19 cellular contexts compared by ENCODE assay signal in genomic region chr1:64499966-64500365, GRCh38. TPM values are rescaled to one million over a fixed set of nuclear protein-coding genes. Genes with fewer than 3 reads are reported as not detected.
DNase-seq lines count a peak whose midpoint lies in the region; FAIRE-seq and TF ChIP-seq lines count a peak whose summit lies in the region.
"Had no signal": no experiment of that assay in that cellular context is flagged by ENCODE, and none has a peak within 500 bp of the region (broad histone marks: within the 10 kb centered on the region; RNA-seq: fewer than 3 reads in every experiment).

No MANE protein-coding gene starts in this region.

- peaks cover 43% of the 10 kb centered on the region for H3K4me1 ChIP-seq in SJCRH30

- H3K36me3 ChIP-seq in SJCRH30: no peaks in the 10 kb centered on the region
- H3K36me3 ChIP-seq: BLaER1 treated with 17β-estradiol and CSF1 and Interleukin-3, amounts not matched to agents 10 nM and 100 nM; heart left ventricle had no signal

- no peak overlapping the region for H3K4me3 Mint-ChIP-seq in Calu3 (ENCODE audit: low read depth, unreplicated experiment)

- H3K27me3 Mint-ChIP-seq in Calu3 (ENCODE audit: unreplicated experiment): no peaks in the 10 kb centered on the region
- H3K27me3 Mint-ChIP-seq: progenitor cell of endocrine pancreas had no signal

- H3K27ac Mint-ChIP-seq in Calu3 (ENCODE audit: unreplicated experiment): no peak overlapping the region
- H3K27ac Mint-ChIP-seq: progenitor cell of endocrine pancreas had no signal

- intact Hi-C loops in Calu3 (cut with micrococcal nuclease; ENCODE audit: unreplicated experiment): loop anchor here (10.0 kb wide), 1 partner anchor 175 kb away; no protein-coding TSS in a partner anchor

- TF ChIP-seq POLR2A in erythroblast (IDR thresholded peaks at IDR 0.05; ENCODE audit: low read length): no peak

- no peaks in the 10 kb centered on the region for H3K4me1 Mint-ChIP-seq in Calu3 (ENCODE audit: low read depth, unreplicated experiment)

- H3K4me3 ChIP-seq in AG09309 (ENCODE audit: control insufficient read depth, low read depth, low read length) (no peak overlapping the region), SJCRH30 (no peak overlapping the region)
- H3K4me3 ChIP-seq: BLaER1 treated with 17β-estradiol and CSF1 and Interleukin-3, amounts not matched to agents 10 nM and 100 nM; coronary artery; heart left ventricle had no signal

- H3K27ac ChIP-seq in SJCRH30: peak overlapping the region; percentile 59
- H3K27ac ChIP-seq: BLaER1 treated with 17β-estradiol and CSF1 and Interleukin-3, amounts not matched to agents 10 nM and 100 nM; coronary artery; heart left ventricle had no signal

- TF ChIP-seq CTCF in AG09309 (IDR thresholded peaks at IDR 0.05; ENCODE audit: control insufficient read depth, insufficient read depth, low read depth, low read length, missing control alignments) (peak; percentile 3), Calu3 (IDR thresholded peaks at IDR 0.05; ENCODE audit: unreplicated experiment) (no peak)

- no peaks in the 10 kb centered on the region for H3K27me3 ChIP-seq in SJCRH30
- H3K27me3 ChIP-seq: BLaER1 treated with 17β-estradiol and CSF1 and Interleukin-3, amounts not matched to agents 10 nM and 100 nM; heart left ventricle had no signal

- no TSS peak for BruUV-seq in Calu3 (replicated peaks; lab: Mats Ljungman, UMichigan)

- DNase-seq in AG09309 (ENCODE audit: low read depth) (no peak), Calu3 (peak; percentile 11), SJCRH30 (no peak), erythroblast (lab: John Stamatoyannopoulos, UW) (peak; percentile 23 to 28), urothelium cell line (ENCODE audit: low spot score) (no peak), kidney glomerular epithelial cell (lab: John Stamatoyannopoulos, UW) (no peak)
- DNase-seq in stimulated activated CD4-positive, alpha-beta T cell treated with anti-CD3 and anti-CD28 coated beads, Interleukin-2, amount 100 ng/mL, for 24 hours: no peak
- DNase-seq in activated CD4-positive, CD25-positive, alpha-beta regulatory T cell treated with anti-CD3 and anti-CD28 coated beads, Interleukin-2, amount 50 U/mL, for 72 hours: no peak
- DNase-seq: amniotic stem cell, heart left ventricle, KBM-7, left cardiac atrium, NCI-H1105 treated with DMSO at 0.1 percent for 48 hours, NCI-H226, SW 1271 had no signal

- no peak for FAIRE-seq in urothelium cell line (lab: Jason Lieb, UNC)
- FAIRE-seq: GM12891 had no signal

- H3K36me3 Mint-ChIP-seq in Calu3 (ENCODE audit: insufficient read depth, unreplicated experiment): peaks cover 2% of the 10 kb centered on the region

- no peaks in the 10 kb centered on the region for H3K9me3 Mint-ChIP-seq in Calu3 (ENCODE audit: low read depth, unreplicated experiment)

- no peaks in the 10 kb centered on the region for H3K9me3 ChIP-seq in SJCRH30 (replicated peaks)
- H3K9me3 ChIP-seq: BLaER1 treated with 17β-estradiol and CSF1 and Interleukin-3, amounts not matched to agents 10 nM and 100 nM; heart left ventricle had no signal

- CTCF ChIA-PET in Calu3 (lab: Charles Lee): no interaction called here

RNA-seq across cellular contexts. Expression of gene CACHD1, which starts 30.0 kb away (rescaled TPM):
- total RNA-seq in Calu3 (2022): 2.5 and 3.5 TPM in 2 replicates
- 10.6 and 12.1 TPM in 2 replicates for total RNA-seq in SJCRH30 (2014; rRNA removed; shearing (Covaris generic))

Comparison
In these comparisons a context has a peak if more than half of its experiments do, and no peak if none do; other contexts are left out.
1. DNase-seq: peak in Calu3 (single experiment) and erythroblast (2 of 2); none in AG09309 (single experiment), SJCRH30 (0 of 2), urothelium cell line (single experiment), stimulated activated CD4-positive, alpha-beta T cell treated with anti-CD3 and anti-CD28 coated beads, Interleukin-2, amount 100 ng/mL, for 24 hours (0 of 2), kidney glomerular epithelial cell (single experiment) and activated CD4-positive, CD25-positive, alpha-beta regulatory T cell treated with anti-CD3 and anti-CD28 coated beads, Interleukin-2, amount 50 U/mL, for 72 hours (single experiment).